ENCODE assay signal across 1 cellular context in the genomic region with DNA sequence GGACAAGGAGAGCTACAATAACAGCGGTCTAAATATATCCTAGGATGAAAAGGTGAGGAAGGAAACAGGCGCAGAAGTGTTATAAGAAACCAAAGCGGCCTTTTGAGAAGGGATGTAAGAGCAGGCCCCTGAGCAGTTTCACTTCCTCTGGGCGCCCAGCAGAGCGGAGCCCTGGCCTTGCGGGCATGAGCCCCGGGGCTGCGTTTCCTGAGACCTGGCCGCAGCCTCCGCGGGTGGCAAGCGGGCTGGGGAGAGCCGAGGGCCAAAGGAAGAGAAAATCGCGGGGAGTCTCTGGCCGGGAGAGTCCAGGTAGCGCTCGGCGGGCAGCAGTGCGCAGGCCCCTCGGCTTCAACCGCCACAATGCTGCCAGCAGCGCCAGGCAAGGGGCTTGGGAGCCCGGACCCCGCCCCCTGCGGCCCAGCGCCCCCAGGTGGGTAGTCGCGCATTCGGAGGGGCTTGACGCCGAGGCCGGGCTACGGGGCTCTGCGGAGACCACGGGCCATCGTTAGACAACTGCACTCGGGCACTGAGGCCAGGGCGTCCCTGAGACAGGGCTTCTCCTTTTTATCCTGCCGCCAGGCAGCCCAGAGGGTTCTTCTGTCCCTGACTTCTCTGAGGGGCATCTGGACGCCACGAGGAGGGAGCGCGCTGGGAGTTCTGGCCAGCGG.
TF ChIP-seq lines count a peak whose summit lies in the region.

A gene with protein sequence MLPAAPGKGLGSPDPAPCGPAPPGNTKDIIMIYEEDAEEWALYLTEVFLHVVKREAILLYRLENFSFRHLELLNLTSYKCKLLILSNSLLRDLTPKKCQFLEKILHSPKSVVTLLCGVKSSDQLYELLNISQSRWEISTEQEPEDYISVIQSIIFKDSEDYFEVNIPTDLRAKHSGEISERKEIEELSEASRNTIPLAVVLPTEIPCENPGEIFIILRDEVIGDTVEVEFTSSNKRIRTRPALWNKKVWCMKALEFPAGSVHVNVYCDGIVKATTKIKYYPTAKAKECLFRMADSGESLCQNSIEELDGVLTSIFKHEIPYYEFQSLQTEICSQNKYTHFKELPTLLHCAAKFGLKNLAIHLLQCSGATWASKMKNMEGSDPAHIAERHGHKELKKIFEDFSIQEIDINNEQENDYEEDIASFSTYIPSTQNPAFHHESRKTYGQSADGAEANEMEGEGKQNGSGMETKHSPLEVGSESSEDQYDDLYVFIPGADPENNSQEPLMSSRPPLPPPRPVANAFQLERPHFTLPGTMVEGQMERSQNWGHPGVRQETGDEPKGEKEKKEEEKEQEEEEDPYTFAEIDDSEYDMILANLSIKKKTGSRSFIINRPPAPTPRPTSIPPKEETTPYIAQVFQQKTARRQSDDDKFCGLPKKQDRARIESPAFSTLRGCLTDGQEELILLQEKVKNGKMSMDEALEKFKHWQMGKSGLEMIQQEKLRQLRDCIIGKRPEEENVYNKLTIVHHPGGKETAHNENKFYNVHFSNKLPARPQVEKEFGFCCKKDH (plus strand): TSS at position 210 of the 668 bp plus-strand sequence. CDS start 151 bp downstream, at position 361.

TF ChIP-seq in HEK293, 187 proteins besides CTCF, POLR2A, EP300 and RAD21 (continued from another document):
- TF ChIP-seq, protein P1, sequence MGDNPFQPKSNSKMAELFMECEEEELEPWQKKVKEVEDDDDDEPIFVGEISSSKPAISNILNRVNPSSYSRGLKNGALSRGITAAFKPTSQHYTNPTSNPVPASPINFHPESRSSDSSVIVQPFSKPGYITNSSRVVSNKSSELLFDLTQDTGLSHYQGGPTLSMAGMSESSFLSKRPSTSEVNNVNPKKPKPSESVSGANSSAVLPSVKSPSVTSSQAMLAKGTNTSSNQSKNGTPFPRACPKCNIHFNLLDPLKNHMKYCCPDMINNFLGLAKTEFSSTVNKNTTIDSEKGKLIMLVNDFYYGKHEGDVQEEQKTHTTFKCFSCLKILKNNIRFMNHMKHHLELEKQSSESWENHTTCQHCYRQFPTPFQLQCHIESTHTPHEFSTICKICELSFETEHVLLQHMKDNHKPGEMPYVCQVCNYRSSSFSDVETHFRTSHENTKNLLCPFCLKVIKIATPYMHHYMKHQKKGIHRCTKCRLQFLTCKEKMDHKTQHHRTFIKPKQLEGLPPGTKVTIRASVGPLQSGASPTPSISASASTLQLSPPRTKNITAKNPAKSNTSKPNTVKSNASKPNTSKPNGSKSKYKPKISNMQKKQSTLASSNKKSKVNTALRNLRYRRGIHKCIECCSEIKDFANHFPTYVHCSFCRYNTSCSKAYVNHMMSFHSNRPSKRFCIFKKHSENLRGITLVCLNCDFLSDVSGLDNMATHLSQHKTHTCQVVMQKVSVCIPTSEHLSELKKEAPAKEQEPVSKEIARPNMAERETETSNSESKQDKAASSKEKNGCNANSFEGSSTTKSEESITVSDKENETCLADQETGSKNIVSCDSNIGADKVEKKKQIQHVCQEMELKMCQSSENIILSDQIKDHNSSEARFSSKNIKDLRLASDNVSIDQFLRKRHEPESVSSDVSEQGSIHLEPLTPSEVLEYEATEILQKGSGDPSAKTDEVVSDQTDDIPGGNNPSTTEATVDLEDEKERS (tag by site-specific recombination; IDR thresholded peaks at IDR 0.05), result no peak
- TF ChIP-seq ZNF140 (tag by site-specific recombination; IDR thresholded peaks at IDR 0.05) (no peak), REPIN1 (tag by site-specific recombination; IDR thresholded peaks at IDR 0.05; ENCODE audit: low read depth) (no peak)
- TF ChIP-seq, protein P2, sequence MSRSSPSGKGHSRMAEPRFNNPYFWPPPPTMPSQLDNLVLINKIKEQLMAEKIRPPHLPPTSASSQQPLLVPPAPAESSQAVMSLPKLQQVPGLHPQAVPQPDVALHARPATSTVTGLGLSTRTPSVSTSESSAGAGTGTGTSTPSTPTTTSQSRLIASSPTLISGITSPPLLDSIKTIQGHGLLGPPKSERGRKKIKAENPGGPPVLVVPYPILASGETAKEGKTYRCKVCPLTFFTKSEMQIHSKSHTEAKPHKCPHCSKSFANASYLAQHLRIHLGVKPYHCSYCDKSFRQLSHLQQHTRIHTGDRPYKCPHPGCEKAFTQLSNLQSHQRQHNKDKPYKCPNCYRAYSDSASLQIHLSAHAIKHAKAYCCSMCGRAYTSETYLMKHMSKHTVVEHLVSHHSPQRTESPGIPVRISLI (tag by site-specific recombination; IDR thresholded peaks at IDR 0.05), result no peak
